Comparison of ENCODE assay signal across 20 cellular contexts in genomic region chr9:4356306-4356705, GRCh38.
"Had no signal": no experiment of that assay in that cellular context is flagged by ENCODE, and none has a peak within 500 bp of the region (broad histone marks: within the 10 kb centered on the region; RNA-seq: fewer than 3 reads in every experiment).

No MANE protein-coding gene starts in this region.

- H3K36me3 ChIP-seq: SJSA1 had no signal

- H3K9ac ChIP-seq: KMS-11 had no signal

- H3K27me3 ChIP-seq: SJSA1 had no signal

- ATAC-seq: K562 had no signal

- H3K4me2 ChIP-seq: KMS-11 had no signal

- DNase-seq: IMR-90, Kasumi-1, MM.1S, NCI-H1092 treated with DMSO at 0.1 percent for 48 hours, NCI-H1436, NCI-H187, NCI-H2029, NCI-H2081 treated with DMSO at 0.1 percent for 48 hours, NCI-H2171 treated with DMSO at 0.1 percent for 48 hours, NCI-H524, NCI-H526 treated with DMSO at 0.1 percent for 48 hours, NCI-H748 treated with DMSO at 0.1 percent for 48 hours, Right ventricle myocardium superior, RPMI8226, SIG-M5 had no signal

- FAIRE-seq: K562, RCC 7860 had no signal

- H3K9me3 ChIP-seq: SJSA1 had no signal

- H3K4me1 ChIP-seq: SJSA1 had no signal

- H3K27ac ChIP-seq: KMS-11, SJSA1, SK-N-MC had no signal

- H3K4me3 ChIP-seq: K562, SJSA1, SK-N-MC had no signal
